ENCODE assay signal across 8 cellular contexts in the genomic region with DNA sequence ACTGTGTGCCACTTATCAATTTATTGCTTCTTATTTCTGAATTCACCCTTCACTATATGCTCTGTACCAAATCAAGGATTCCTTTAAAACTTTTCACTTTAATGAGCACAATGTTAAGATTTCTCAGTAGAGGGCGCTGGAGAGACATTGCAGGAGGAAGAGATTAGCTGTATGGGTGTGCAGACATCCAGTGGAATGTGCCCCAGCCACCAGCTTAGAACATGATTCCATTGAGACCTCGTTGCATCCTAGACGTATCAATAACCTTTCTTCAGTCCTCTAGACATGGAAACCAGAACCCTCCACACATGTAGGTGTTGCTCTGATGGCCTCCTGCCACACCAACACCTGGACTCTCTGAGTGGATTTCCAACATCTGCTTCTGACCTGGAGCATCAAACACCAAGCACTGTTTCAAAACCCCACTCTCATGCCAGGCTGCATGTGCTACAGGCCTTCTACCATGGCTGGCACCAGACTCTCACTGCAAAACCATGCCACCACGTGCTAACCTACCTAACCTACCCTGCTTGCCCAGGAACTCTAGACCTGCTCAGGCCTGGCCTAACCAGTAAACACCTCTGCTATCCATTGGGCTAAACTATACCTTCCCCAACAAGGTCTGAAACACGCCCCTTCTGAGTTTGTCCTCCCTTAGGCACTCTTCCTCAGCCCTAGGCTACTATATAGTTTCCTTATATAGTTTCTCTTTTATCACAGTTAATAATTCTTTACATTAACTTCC.
DNase-seq lines count a peak whose midpoint lies in the region; ATAC-seq, FAIRE-seq and TF ChIP-seq lines count a peak whose summit lies in the region.

No MANE protein-coding gene starts in this region.

- no peak overlapping the region for H3K4me3 Mint-ChIP-seq in naive thymus-derived CD8-positive, alpha-beta T cell

- peaks cover 0 to 24% (median 3%) of the 10 kb centered on the region in 9 donors for H3K9me3 Mint-ChIP-seq in naive thymus-derived CD8-positive, alpha-beta T cell

- ATAC-seq in GM21786 (IDR thresholded peaks at IDR 0.05; ENCODE audit: unreplicated experiment) = peak; percentile 72
- no peak for ATAC-seq in naive thymus-derived CD8-positive, alpha-beta T cell

- no peak overlapping the region for H2AFZ ChIP-seq in hepatocyte

- FAIRE-seq in frontal cortex (lab: Jason Lieb, UNC) = no peak

- no peaks in the 10 kb centered on the region for H3K9me3 ChIP-seq in hepatocyte (ENCODE audit: low read depth)

- H3K4me1 ChIP-seq in hepatocyte (ENCODE audit: insufficient read depth) = no peaks in the 10 kb centered on the region

- H3K27ac Mint-ChIP-seq in naive thymus-derived CD8-positive, alpha-beta T cell = no peak overlapping the region

- TF ChIP-seq CTCF in LNCAP (IDR thresholded peaks at IDR 0.05) (peak; percentile 46), hepatocyte (IDR thresholded peaks at IDR 0.05; ENCODE audit: poor library complexity) (peak; percentile 44)

- peak; percentile 9 for DNase-seq in NCI-H1105 treated with DMSO at 0.1 percent for 48 hours (lab: John Stamatoyannopoulos, UW)
- DNase-seq in NCI-H1105 (lab: John Stamatoyannopoulos, UW) = no peak
- peak; percentile 52 for DNase-seq in SKM-1 treated with dmso at 0.1 percent for 144 hours (lab: John Stamatoyannopoulos, UW; ENCODE audit: unreplicated experiment)
- DNase-seq in hepatocyte (ENCODE audit: low spot score) = peak; percentile 48
- DNase-seq in naive thymus-derived CD8-positive, alpha-beta T cell = no peak
- DNase-seq in frontal cortex (ENCODE audit: low spot score in 2 of 2) = no peak

- H3K4me3 ChIP-seq in hepatocyte = no peak overlapping the region

- no peak overlapping the region for H3K27ac ChIP-seq in hepatocyte

- POLR2A ChIA-PET in naive thymus-derived CD8-positive, alpha-beta T cell (lab: Charles Lee) = no interaction called here

- H3K9me2 ChIP-seq in hepatocyte (replicated peaks; ENCODE audit: insufficient read depth) = no peaks in the 10 kb centered on the region

- no peak overlapping the region for H3K4me2 ChIP-seq in hepatocyte

- H4K20me1 ChIP-seq in hepatocyte (ENCODE audit: insufficient read depth, poor library complexity, severe bottlenecking) = no peaks in the 10 kb centered on the region

- peaks cover 0 to 12% (median 2%) of the 10 kb centered on the region in 5 donors for H3K27me3 Mint-ChIP-seq in naive thymus-derived CD8-positive, alpha-beta T cell

- no peaks in the 10 kb centered on the region for H3K79me2 ChIP-seq in hepatocyte

- no peaks in the 10 kb centered on the region for H3K36me3 Mint-ChIP-seq in naive thymus-derived CD8-positive, alpha-beta T cell

- H3K27me3 ChIP-seq in hepatocyte = no peaks in the 10 kb centered on the region

- 49% methylated on average over 5 of the region's 5 CpGs for WGBS in hepatocyte (ENCODE audit: low lambda C conversion rate, missing lambda C conversion rate)

- no peaks in the 10 kb centered on the region for H3K4me1 Mint-ChIP-seq in naive thymus-derived CD8-positive, alpha-beta T cell

- no peaks in the 10 kb centered on the region for H3K36me3 ChIP-seq in hepatocyte (replicated peaks; ENCODE audit: insufficient read depth, low read depth)

Comparison
In these comparisons a context has a peak if more than half of its experiments do, and no peak if none do; other contexts are left out.
1. DNase-seq: peak in NCI-H1105 treated with DMSO at 0.1 percent for 48 hours (single experiment), SKM-1 treated with dmso at 0.1 percent for 144 hours (single experiment) and hepatocyte (single experiment); none in NCI-H1105 (single experiment), naive thymus-derived CD8-positive, alpha-beta T cell (0 of 10) and frontal cortex (0 of 2).